ENCODE assay signal across 24 cellular contexts in the genomic region with DNA sequence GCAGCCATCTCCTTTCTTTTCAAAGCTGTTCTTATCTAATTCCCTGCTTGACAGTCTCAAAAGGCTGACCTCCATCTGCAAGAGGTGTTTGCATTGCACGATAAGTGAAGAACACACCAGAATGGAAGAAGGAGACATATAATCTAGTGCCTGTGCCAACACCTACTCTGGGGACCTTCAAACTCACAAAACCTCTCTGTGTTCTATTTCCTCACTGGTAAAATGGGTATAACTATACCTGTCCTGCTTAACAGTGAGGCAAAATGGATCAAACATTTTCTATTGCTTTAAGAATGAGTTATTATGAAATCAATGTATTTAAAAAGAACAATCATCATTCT.
"Had no signal": no experiment of that assay in that cellular context is flagged by ENCODE, and none has a peak within 500 bp of the region (broad histone marks: within the 10 kb centered on the region; RNA-seq: fewer than 3 reads in every experiment).

No MANE protein-coding gene starts in this region.

- DNase-seq: activated CD4-positive, alpha-beta T cell treated with anti-CD3 and anti-CD28 coated beads for 48 hours; activated CD4-positive, alpha-beta T cell treated with anti-CD3 and anti-CD28 coated beads, Interleukin-2, amount 50 U/mL, for 48 hours; activated CD8-positive, alpha-beta memory T cell treated with anti-CD3 and anti-CD28 coated beads for 24 hours; activated effector memory CD4-positive, alpha-beta T cell treated with anti-CD3 and anti-CD28 coated beads, Interleukin-2, amount 50 U/mL, for 16 hours; activated naive CD4-positive, alpha-beta T cell treated with anti-CD3 and anti-CD28 coated beads for 36 hours; activated naive CD8-positive, alpha-beta T cell treated with anti-CD3 and anti-CD28 coated beads, Interleukin-2, amount 10 ng/mL, durations not matched to agents 7 days and 5 days; activated T-cell treated with anti-CD3 and anti-CD28 coated beads, Interleukin-2, amount 50 U/mL, for 1 hour; endodermal cell; esophagus squamous epithelium; foreskin melanocyte; nephron progenitor cell; stimulated activated CD4-positive, alpha-beta T cell treated with anti-CD3 and anti-CD28 coated beads, Interleukin-12 subunit alpha, Interleukin-12 subunit beta, amount 100 ng/mL, for 4 hours; stimulated activated CD4-positive, alpha-beta T cell treated with anti-CD3 and anti-CD28 coated beads, Interleukin-4, amount 100 ng/mL, for 1 hour; T-helper 17 cell; T1000; WERI-Rb-1 had no signal

- H3K9me3 ChIP-seq: ascending aorta, esophagus squamous epithelium, thoracic aorta, uterus had no signal

- H3K27me3 ChIP-seq: ascending aorta, esophagus squamous epithelium, heart right ventricle, left lung, uterus had no signal

- H3K4me1 ChIP-seq: ascending aorta, left lung, uterus had no signal

- H3K27ac ChIP-seq: ascending aorta, esophagus squamous epithelium, heart right ventricle, left lung, skin epidermis, thoracic aorta, uterus, WERI-Rb-1 had no signal

- H3K36me3 ChIP-seq: ascending aorta, esophagus squamous epithelium, heart right ventricle, left lung, thoracic aorta, uterus, WERI-Rb-1 had no signal

- ATAC-seq: activated CD4-positive, CD25-positive, alpha-beta regulatory T cell treated with anti-CD3 and anti-CD28 coated beads, Interleukin-2, amount 50 U/mL, for 24 hours; sciatic nerve; T-helper 17 cell had no signal

- H3K4me3 ChIP-seq: ascending aorta, esophagus squamous epithelium, heart right ventricle, left lung, skin epidermis, thoracic aorta, uterus had no signal
